In genomic region chr17:19354123-19354522, GRCh38 we compare ENCODE assay signal across 17 cellular contexts. TPM values are rescaled to one million over a fixed set of nuclear protein-coding genes. Genes with fewer than 3 reads are reported as not detected.
DNase-seq lines count a peak whose midpoint lies in the region; ATAC-seq and TF ChIP-seq lines count a peak whose summit lies in the region.
"Had no signal": no experiment of that assay in that cellular context is flagged by ENCODE, and none has a peak within 500 bp of the region (broad histone marks: within the 10 kb centered on the region; RNA-seq: fewer than 3 reads in every experiment).

No MANE protein-coding gene starts in this region.

- no peaks in the 10 kb centered on the region for H3K27me3 Mint-ChIP-seq in chondrocyte (ENCODE audit: low read depth)
- peaks cover 35% of the 10 kb centered on the region for H3K27me3 Mint-ChIP-seq in activated CD4-positive, alpha-beta memory T cell treated with anti-CD3 and anti-CD28 coated beads, Interleukin-2, amount 10 ng/mL, durations not matched to agents 7 days and 5 days

- peak overlapping the region; percentile 67 for H3K27ac Mint-ChIP-seq in chondrocyte (ENCODE audit: unreplicated experiment)
- H3K27ac Mint-ChIP-seq in activated CD4-positive, alpha-beta memory T cell treated with anti-CD3 and anti-CD28 coated beads, Interleukin-2, amount 10 ng/mL, durations not matched to agents 7 days and 5 days = no peak overlapping the region
- H3K27ac Mint-ChIP-seq: CD8-positive, alpha-beta T cell; stimulated activated naive B cell treated with anti-CD40 and anti-IgM and Interleukin-4, amounts not matched to agents 10 μg/mL and 1 μg/mL and 100 μg/mL, for 72 hours had no signal

- no peak for TF ChIP-seq CTCF in AG09319 (IDR thresholded peaks at IDR 0.05; ENCODE audit: low read depth, low read length)
- TF ChIP-seq CTCF in chondrocyte (IDR thresholded peaks at IDR 0.05) = no peak

- DNase-seq in AG09319 (ENCODE audit: extremely low read depth, low read depth) (peak; percentile 69), LHCN-M2 (ENCODE audit: low read depth) (peak; percentile 96), chondrocyte (ENCODE audit: low spot score) (no peak), kidney glomerular epithelial cell (lab: John Stamatoyannopoulos, UW) (peak; percentile 77), AML-193 (lab: John Stamatoyannopoulos, UW) (no peak), NCI-H128 (lab: John Stamatoyannopoulos, UW; ENCODE audit: unreplicated experiment) (no peak)
- no peak for DNase-seq in activated CD4-positive, alpha-beta memory T cell treated with anti-CD3 and anti-CD28 coated beads, Interleukin-2, amount 10 ng/mL, durations not matched to agents 7 days and 5 days
- DNase-seq: activated CD4-positive, alpha-beta T cell treated with anti-CD3 and anti-CD28 coated beads, Interleukin-2, amount 50 U/mL, for 1 hour; activated effector memory CD4-positive, alpha-beta T cell treated with Interleukin-2 at 50 U/mL for 16 hours; CD8-positive, alpha-beta T cell; NCI-H1436; NCI-H82; occipital lobe; stimulated activated naive B cell treated with anti-CD40 and anti-IgM and Interleukin-4, amounts not matched to agents 10 μg/mL and 1 μg/mL and 100 μg/mL, for 72 hours had no signal

- ATAC-seq in HG03457 (IDR thresholded peaks at IDR 0.05; ENCODE audit: unreplicated experiment) = no peak
- ATAC-seq: CD8-positive, alpha-beta T cell; left lobe of liver; stimulated activated naive B cell treated with anti-CD40 and anti-IgM and Interleukin-4, amounts not matched to agents 10 μg/mL and 1 μg/mL and 100 μg/mL, for 72 hours had no signal

- no peaks in the 10 kb centered on the region for H3K9me3 Mint-ChIP-seq in chondrocyte (ENCODE audit: low read depth)
- no peaks in the 10 kb centered on the region for H3K9me3 Mint-ChIP-seq in activated CD4-positive, alpha-beta memory T cell treated with anti-CD3 and anti-CD28 coated beads, Interleukin-2, amount 10 ng/mL, durations not matched to agents 7 days and 5 days
- H3K9me3 Mint-ChIP-seq: CD8-positive, alpha-beta T cell; stimulated activated naive B cell treated with anti-CD40 and anti-IgM and Interleukin-4, amounts not matched to agents 10 μg/mL and 1 μg/mL and 100 μg/mL, for 72 hours had no signal

- peaks cover 5% of the 10 kb centered on the region for H3K36me3 Mint-ChIP-seq in chondrocyte (ENCODE audit: low read depth)
- H3K36me3 Mint-ChIP-seq in activated CD4-positive, alpha-beta memory T cell treated with anti-CD3 and anti-CD28 coated beads, Interleukin-2, amount 10 ng/mL, durations not matched to agents 7 days and 5 days (ENCODE audit: low read depth) = no peaks in the 10 kb centered on the region
- H3K36me3 Mint-ChIP-seq: CD8-positive, alpha-beta T cell; stimulated activated naive B cell treated with anti-CD40 and anti-IgM and Interleukin-4, amounts not matched to agents 10 μg/mL and 1 μg/mL and 100 μg/mL, for 72 hours had no signal

- POLR2A ChIA-PET in activated CD4-positive, alpha-beta memory T cell treated with anti-CD3 and anti-CD28 coated beads, Interleukin-2, amount 10 ng/mL, durations not matched to agents 7 days and 5 days (lab: Charles Lee) = no interaction called here

- no peak overlapping the region for H3K4me3 Mint-ChIP-seq in chondrocyte (ENCODE audit: unreplicated experiment)
- H3K4me3 Mint-ChIP-seq in activated CD4-positive, alpha-beta memory T cell treated with anti-CD3 and anti-CD28 coated beads, Interleukin-2, amount 10 ng/mL, durations not matched to agents 7 days and 5 days = no peak overlapping the region
- H3K4me3 Mint-ChIP-seq: CD8-positive, alpha-beta T cell; stimulated activated naive B cell treated with anti-CD40 and anti-IgM and Interleukin-4, amounts not matched to agents 10 μg/mL and 1 μg/mL and 100 μg/mL, for 72 hours had no signal

- peaks cover 22% of the 10 kb centered on the region for H3K4me1 Mint-ChIP-seq in chondrocyte (ENCODE audit: low read depth)
- no peaks in the 10 kb centered on the region for H3K4me1 Mint-ChIP-seq in activated CD4-positive, alpha-beta memory T cell treated with anti-CD3 and anti-CD28 coated beads, Interleukin-2, amount 10 ng/mL, durations not matched to agents 7 days and 5 days
- H3K4me1 Mint-ChIP-seq: stimulated activated naive B cell treated with anti-CD40 and anti-IgM and Interleukin-4, amounts not matched to agents 10 μg/mL and 1 μg/mL and 100 μg/mL, for 72 hours had no signal

- CTCF ChIA-PET in activated CD4-positive, alpha-beta memory T cell treated with anti-CD3 and anti-CD28 coated beads, Interleukin-2, amount 10 ng/mL, durations not matched to agents 7 days and 5 days (lab: Charles Lee) = interaction anchor here (1.1 to 2.6 kb wide), 2 partner anchors 9 to 69 kb away, joined by 3 to 14 read pairs; partner anchors contain the start of gene B9D1

RNA-seq across cellular contexts. Expression of gene B9D1, which starts 8.4 kb away (rescaled TPM):
- 21.6 and 37.9 TPM in 2 replicates for total RNA-seq in LHCN-M2 (2014; rRNA removed)
- 37.3 TPM for polyA plus RNA-seq in LHCN-M2 (2012)
- 9.4 to 22.0 TPM (median 9.9 TPM) in 3 replicates for total RNA-seq in chondrocyte
- total RNA-seq in activated CD4-positive, alpha-beta memory T cell treated with anti-CD3 and anti-CD28 coated beads, Interleukin-2, amount 10 ng/mL, durations not matched to agents 7 days and 5 days = 1 to 10 TPM; 2.7 to 3.1 TPM

RNA-seq across cellular contexts. Expression of gene MAPK7, which starts 24.2 kb away (rescaled TPM):
- total RNA-seq in LHCN-M2 (2014; rRNA removed) = 17.9 and 19.6 TPM in 2 replicates
- polyA plus RNA-seq in LHCN-M2 (2012) = 22.6 TPM
- 50.0 to 53.6 TPM (median 52.3 TPM) in 3 replicates for total RNA-seq in chondrocyte
- total RNA-seq in activated CD4-positive, alpha-beta memory T cell treated with anti-CD3 and anti-CD28 coated beads, Interleukin-2, amount 10 ng/mL, durations not matched to agents 7 days and 5 days = 10 to 100 TPM; 40.6 to 41.4 TPM

RNA-seq across cellular contexts. Expression of gene MFAP4, which starts 32.9 kb away (rescaled TPM):
- total RNA-seq in LHCN-M2 (2014; rRNA removed) (0.13 and 0.40 TPM in 2 replicates), chondrocyte (307 to 312 TPM (median 310 TPM) in 3 replicates)
- 0.81 TPM for polyA plus RNA-seq in LHCN-M2 (2012)
- total RNA-seq in activated CD4-positive, alpha-beta memory T cell treated with anti-CD3 and anti-CD28 coated beads, Interleukin-2, amount 10 ng/mL, durations not matched to agents 7 days and 5 days = not detected
- total RNA-seq: CD8-positive, alpha-beta T cell; glomerular endothelial cell had no signal

RNA-seq across cellular contexts. Expression of gene RNF112, which starts 56.9 kb away (rescaled TPM):
- 0.06 TPM in 1 of 2 replicates, not detected in the other for total RNA-seq in LHCN-M2 (2014; rRNA removed)
- 0.06 TPM for polyA plus RNA-seq in LHCN-M2 (2012)
- 0.67 to 1.5 TPM (median 1.5 TPM) in 3 replicates for total RNA-seq in chondrocyte
- total RNA-seq in activated CD4-positive, alpha-beta memory T cell treated with anti-CD3 and anti-CD28 coated beads, Interleukin-2, amount 10 ng/mL, durations not matched to agents 7 days and 5 days = under 1 TPM; 0.58 to 0.60 TPM

Comparison
In these comparisons a context has a peak if more than half of its experiments do, and no peak if none do; other contexts are left out.
1. DNase-seq: peak in AG09319 (single experiment), LHCN-M2 (single experiment) and kidney glomerular epithelial cell (single experiment); none in chondrocyte (single experiment), activated CD4-positive, alpha-beta memory T cell treated with anti-CD3 and anti-CD28 coated beads, Interleukin-2, amount 10 ng/mL, durations not matched to agents 7 days and 5 days (single experiment), AML-193 (0 of 2) and NCI-H128 (single experiment).
2. RNA of gene MFAP4, which starts 32.9 kb away (total RNA-seq): 307 to 312 TPM in chondrocyte; 0.13 to 0.40 TPM in LHCN-M2 and not detected in activated CD4-positive, alpha-beta memory T cell treated with anti-CD3 and anti-CD28 coated beads, Interleukin-2, amount 10 ng/mL, durations not matched to agents 7 days and 5 days; every median in the first group is over 100 times any median in the second.